ENCODE assay signal across 13 cellular contexts in the genomic region with DNA sequence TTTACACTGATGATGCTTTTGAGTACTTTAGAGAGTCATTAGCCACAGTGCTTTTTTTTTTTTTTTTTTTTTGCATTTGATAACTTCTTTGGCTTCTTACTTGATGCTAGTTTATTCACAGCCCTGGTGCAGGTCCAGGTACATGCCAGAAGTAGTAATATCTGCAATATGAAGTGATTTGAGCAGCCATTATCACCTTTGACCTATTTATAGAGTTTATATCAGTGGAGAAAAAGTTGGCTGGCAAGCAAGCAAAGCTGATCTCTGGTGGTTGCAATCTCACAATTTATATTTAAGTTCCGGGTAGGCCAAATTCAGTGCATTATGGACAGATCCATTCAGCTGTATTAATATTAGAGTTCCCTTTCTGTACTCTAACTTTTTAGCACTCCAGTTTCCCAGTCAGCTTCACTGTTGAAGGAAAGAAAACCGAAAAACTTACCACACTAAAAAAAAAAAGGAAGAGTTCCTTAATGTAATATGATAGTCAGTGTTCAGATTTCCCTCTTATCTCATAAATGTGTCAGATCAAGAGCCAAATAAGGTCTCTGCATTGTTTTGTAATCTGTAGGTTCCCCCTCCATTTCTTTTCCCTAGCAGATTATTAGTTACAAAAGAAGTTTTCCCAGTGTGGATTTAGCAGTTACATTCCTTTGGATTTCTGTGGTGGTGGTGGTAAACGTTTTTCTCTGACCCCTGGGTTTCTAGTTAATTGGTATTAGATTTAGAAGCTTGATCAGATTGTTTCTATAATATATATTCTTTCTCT.
DNase-seq lines count a peak whose midpoint lies in the region; ATAC-seq and TF ChIP-seq lines count a peak whose summit lies in the region.
"Had no signal": no experiment of that assay in that cellular context is flagged by ENCODE, and none has a peak within 500 bp of the region (broad histone marks: within the 10 kb centered on the region; RNA-seq: fewer than 3 reads in every experiment).

No MANE protein-coding gene starts in this region.

- H3K9ac ChIP-seq in KMS-11 (no peak overlapping the region), adipocyte (ENCODE audit: low read length) (no peak overlapping the region)

- H3K4me3 Mint-ChIP-seq in Calu3 (ENCODE audit: low read depth, unreplicated experiment) (peak overlapping the region; percentile 10), mesothelial cell of epicardium (no peak overlapping the region)

- H2AFZ ChIP-seq in KMS-11 (ENCODE audit: low read depth) (no peak overlapping the region), osteoblast (ENCODE audit: low read length) (no peak overlapping the region)

- H3K36me3 Mint-ChIP-seq in Calu3 (ENCODE audit: insufficient read depth, unreplicated experiment) (peaks cover 7% of the 10 kb centered on the region), mesothelial cell of epicardium (peaks cover 1% of the 10 kb centered on the region)

- H3K27ac Mint-ChIP-seq in Calu3 (ENCODE audit: unreplicated experiment) = no peak overlapping the region
- peak overlapping the region; percentile 73 for H3K27ac Mint-ChIP-seq in mesothelial cell of epicardium

- H4K20me1 ChIP-seq in KMS-11 (ENCODE audit: insufficient read depth) (peaks cover 35% of the 10 kb centered on the region), osteoblast (ENCODE audit: insufficient read depth, low read length) (peaks cover 49% of the 10 kb centered on the region)

- TF ChIP-seq CTCF in Calu3 (IDR thresholded peaks at IDR 0.05; ENCODE audit: unreplicated experiment) (no peak), KMS-11 (conservative IDR thresholded peaks at IDR 0.05; ENCODE audit: low read depth, low read length) (no peak), mesothelial cell of epicardium (IDR thresholded peaks at IDR 0.05; ENCODE audit: unreplicated experiment) (no peak), osteoblast (IDR thresholded peaks at IDR 0.05; ENCODE audit: extremely low read depth, low read depth, low read length) (no peak)

- no peaks in the 10 kb centered on the region for H3K27me3 Mint-ChIP-seq in Calu3 (ENCODE audit: unreplicated experiment)
- H3K27me3 Mint-ChIP-seq in mesothelial cell of epicardium (ENCODE audit: low read depth) = no peaks in the 10 kb centered on the region

- H3K36me3 ChIP-seq in KMS-11 (ENCODE audit: insufficient read depth) (no peaks in the 10 kb centered on the region), adipocyte (ENCODE audit: control insufficient read depth, insufficient read depth, low read length, severe bottlenecking) (no peaks in the 10 kb centered on the region), osteoblast (ENCODE audit: insufficient read depth, low read length) (no peaks in the 10 kb centered on the region)

- H3K79me2 ChIP-seq in KMS-11 (ENCODE audit: insufficient read depth, low read depth) (peaks cover 100% of the 10 kb centered on the region), osteoblast (ENCODE audit: insufficient read depth, low read length) (peaks cover 95% of the 10 kb centered on the region)

- H3K9me3 ChIP-seq in adipocyte (ENCODE audit: control insufficient read depth, low read length) = no peaks in the 10 kb centered on the region
- H3K9me3 ChIP-seq in osteoblast (ENCODE audit: low read depth, low read length) = no peaks in the 10 kb centered on the region

- no peak overlapping the region for H3K4me3 ChIP-seq in KMS-11 (IDR thresholded peaks at IDR 0.05; ENCODE audit: insufficient read depth, low read depth, low read length)
- peak overlapping the region; percentile 21 for H3K4me3 ChIP-seq in adipocyte (ENCODE audit: low read length)
- no peak overlapping the region for H3K4me3 ChIP-seq in osteoblast (ENCODE audit: insufficient read depth, low read length)

- H3K27me3 ChIP-seq in KMS-11 (ENCODE audit: insufficient read depth, low read depth) (no peaks in the 10 kb centered on the region), adipocyte (replicated peaks; ENCODE audit: control insufficient read depth, insufficient read depth, low read length) (no peaks in the 10 kb centered on the region), osteoblast (ENCODE audit: insufficient read depth, low read length) (no peaks in the 10 kb centered on the region)

- H3K9me3 Mint-ChIP-seq in Calu3 (ENCODE audit: low read depth, unreplicated experiment) = no peaks in the 10 kb centered on the region
- H3K9me3 Mint-ChIP-seq in mesothelial cell of epicardium = no peaks in the 10 kb centered on the region

- intact Hi-C loops in Calu3 (cut with micrococcal nuclease; ENCODE audit: unreplicated experiment) = no loop called here

- H3K4me1 ChIP-seq in KMS-11 (ENCODE audit: low read depth, poor library complexity, severe bottlenecking) (peaks cover 64% of the 10 kb centered on the region), adipocyte (ENCODE audit: control insufficient read depth, insufficient read depth, low read length) (peaks cover 13% of the 10 kb centered on the region), osteoblast (ENCODE audit: insufficient read depth, low read length) (peaks cover 5% of the 10 kb centered on the region)

- DNase-seq in Calu3 = no peak
- no peak for DNase-seq in adipocyte (ENCODE audit: low read depth)
- DNase-seq in mesothelial cell of epicardium (ENCODE audit: low spot score in 2 of 2, unreplicated experiment in 2 of 2) = no peak
- no peak for DNase-seq in NCI-H69 (lab: John Stamatoyannopoulos, UW)
- no peak for DNase-seq in osteoblast (ENCODE audit: insufficient read length, low spot score, missing footprints)
- DNase-seq in SKM-1 (lab: John Stamatoyannopoulos, UW; ENCODE audit: unreplicated experiment) = no peak
- DNase-seq: HCEC 1CT; KG1; NCI-H2227 treated with DMSO at 0.1 percent for 48 hours; stimulated activated CD4-positive, alpha-beta T cell treated with anti-CD3 and anti-CD28 coated beads, Interleukin-4, amount 100 ng/mL, for 24 hours; substantia nigra had no signal

- H3K4me2 ChIP-seq in KMS-11 = peak overlapping the region; percentile 11; the same call in 1 of the 2 replicates
- no peak overlapping the region for H3K4me2 ChIP-seq in osteoblast (ENCODE audit: insufficient read depth, low read length)

- peaks cover 36% of the 10 kb centered on the region for H3K4me1 Mint-ChIP-seq in Calu3 (ENCODE audit: low read depth, unreplicated experiment)
- peaks cover 14% of the 10 kb centered on the region for H3K4me1 Mint-ChIP-seq in mesothelial cell of epicardium

- H3K27ac ChIP-seq in KMS-11 (peak overlapping the region; percentile 9; the same call in 1 of the 2 replicates), osteoblast (ENCODE audit: low read depth, low read length) (no peak overlapping the region)

- CTCF ChIA-PET in Calu3 (lab: Charles Lee) = interaction anchor here (0.7 to 2.2 kb wide), 5 partner anchors 9 to 422 kb away, joined by 3 to 18 read pairs (median 5); a partner anchor contains a TSS

- BruUV-seq in Calu3 (replicated peaks; lab: Mats Ljungman, UMichigan) = no TSS peak

- no peak for ATAC-seq in HG02623 (IDR thresholded peaks at IDR 0.05; ENCODE audit: unreplicated experiment)
